Comparison of ENCODE assay signal across 20 cellular contexts in genomic region chr1:44717653-44718052, GRCh38. TPM values are rescaled to one million over a fixed set of nuclear protein-coding genes. Genes with fewer than 3 reads are reported as not detected.
A peak's percentile ranks its signal among the peaks of the same experiment; 100 is the strongest.
DNase-seq lines count a peak whose midpoint lies in the region; ATAC-seq and TF ChIP-seq lines count a peak whose summit lies in the region.
"Had no signal": no experiment of that assay in that cellular context is flagged by ENCODE, and none has a peak within 500 bp of the region (broad histone marks: within the 10 kb centered on the region; RNA-seq: fewer than 3 reads in every experiment).

No MANE protein-coding gene starts in this region.

- no peaks in the 10 kb centered on the region for H3K36me3 ChIP-seq in CD8-positive, alpha-beta T cell (ENCODE audit: insufficient read depth, low read length)
- H3K36me3 ChIP-seq in Loucy (ENCODE audit: insufficient read depth, low read length): no peaks in the 10 kb centered on the region
- H3K36me3 ChIP-seq: esophagus muscularis mucosa, pancreas had no signal

- H3K4me1 ChIP-seq in CD8-positive, alpha-beta T cell (ENCODE audit: insufficient read depth, low read length): peaks cover 69% of the 10 kb centered on the region
- peaks cover 3% of the 10 kb centered on the region for H3K4me1 ChIP-seq in Loucy (ENCODE audit: insufficient read depth, low read length, poor library complexity, severe bottlenecking)

- H3K4me1 Mint-ChIP-seq in CD8-positive, alpha-beta T cell (ENCODE audit: low read depth): peaks cover 65% of the 10 kb centered on the region

- H4K20me1 ChIP-seq in Loucy (ENCODE audit: insufficient read depth, low read length, poor library complexity, severe bottlenecking): no peaks in the 10 kb centered on the region

- no peak overlapping the region for H3K27ac ChIP-seq in CD8-positive, alpha-beta T cell (ENCODE audit: low read depth, low read length)
- H3K27ac ChIP-seq: pancreas, skin epidermis had no signal

- no peaks in the 10 kb centered on the region for H3F3A ChIP-seq in Loucy (ENCODE audit: low read depth)

- no peak for ATAC-seq in CD8-positive, alpha-beta T cell
- ATAC-seq in HG03135 (IDR thresholded peaks at IDR 0.05; ENCODE audit: unreplicated experiment) (no peak), GM21390 (IDR thresholded peaks at IDR 0.05; ENCODE audit: unreplicated experiment) (no peak)
- ATAC-seq: pancreas had no signal

- no peak for DNase-seq in CD8-positive, alpha-beta T cell
- DNase-seq in fibroblast of the aortic adventitia (ENCODE audit: low read depth): peak; percentile 41
- DNase-seq in HT-29 (ENCODE audit: low spot score): no peak
- DNase-seq: amniotic stem cell; Caco-2; caudate nucleus; EL; glutamatergic neuron; H9; NCI-H1436; NCI-H82; pancreas; RPMI8226; stimulated activated CD4-positive, alpha-beta T cell treated with anti-CD3 and anti-CD28 coated beads, Interleukin-4, amount 100 ng/mL, for 1 hour had no signal

- H3K36me3 Mint-ChIP-seq in CD8-positive, alpha-beta T cell: no peaks in the 10 kb centered on the region

- CTCF ChIA-PET in CD8-positive, alpha-beta T cell (lab: Charles Lee): interaction anchor here (0.7 to 5.2 kb wide), 6 partner anchors 9 to 91 kb away, joined by 3 to 46 read pairs (median 4); partner anchors contain the start of genes BTBD19, PLK3 and RNU5D-1

- no peaks in the 10 kb centered on the region for H3K27me3 ChIP-seq in CD8-positive, alpha-beta T cell (ENCODE audit: insufficient read depth, low read length)
- no peaks in the 10 kb centered on the region for H3K27me3 ChIP-seq in Loucy (ENCODE audit: insufficient read depth, low read length, poor library complexity, severe bottlenecking)
- H3K27me3 ChIP-seq: esophagus muscularis mucosa, pancreas had no signal

- no peak overlapping the region for H3K4me2 ChIP-seq in Loucy (ENCODE audit: low read depth, low read length, poor library complexity, severe bottlenecking)

- H2AFZ ChIP-seq in Loucy (ENCODE audit: low read length): 0 out of 2 replicates have a peak overlapping the region, but pooled peaks have one; percentile 33

- POLR2A ChIA-PET in CD8-positive, alpha-beta T cell (lab: Charles Lee): interaction anchor here (1.9 to 3.5 kb wide), 2 partner anchors 12 to 82 kb away, joined by 4 to 15 read pairs; partner anchors contain the start of genes PLK3 and RNU5D-1

- no peak overlapping the region for H3K4me3 ChIP-seq in CD8-positive, alpha-beta T cell (ENCODE audit: low read depth, low read length)
- H3K4me3 ChIP-seq in Loucy (ENCODE audit: low read length, poor library complexity, severe bottlenecking) (no peak overlapping the region), fibroblast of the aortic adventitia (ENCODE audit: low read depth, low read length) (no peak overlapping the region)
- H3K4me3 ChIP-seq: esophagus muscularis mucosa, pancreas, skin epidermis had no signal

- intact Hi-C loops in CD8-positive, alpha-beta T cell (cut with DNase I, micrococcal nuclease): loop anchor here (5.0 kb wide), 3 partner anchors 45 to 775 kb away; partner anchors contain the start of genes ARMH1 (in 1 of the 2), TESK2 (in 1 of the 2) and TMEM53 (in 1 of the 2)

- H3K27me3 Mint-ChIP-seq in CD8-positive, alpha-beta T cell (ENCODE audit: low read depth): no peaks in the 10 kb centered on the region

- no peak overlapping the region for H3K4me3 Mint-ChIP-seq in CD8-positive, alpha-beta T cell
- H3K4me3 Mint-ChIP-seq: H9 had no signal

- TF ChIP-seq CTCF in CD8-positive, alpha-beta T cell (IDR thresholded peaks at IDR 0.05): no peak
- no peak for TF ChIP-seq CTCF in Loucy (conservative IDR thresholded peaks at IDR 0.05; ENCODE audit: low read length)
- TF ChIP-seq CTCF in fibroblast of the aortic adventitia (IDR thresholded peaks at IDR 0.05; ENCODE audit: insufficient read depth, low read length): no peak

- no peaks in the 10 kb centered on the region for H3K9me3 Mint-ChIP-seq in CD8-positive, alpha-beta T cell
- H3K9me3 Mint-ChIP-seq: H9 had no signal

- H3K9ac ChIP-seq in Loucy (ENCODE audit: low read depth, low read length, poor library complexity, severe bottlenecking): no peak overlapping the region

- H3K9me2 ChIP-seq in Loucy (replicated peaks; ENCODE audit: low read depth, low read length): no peaks in the 10 kb centered on the region

- no peaks in the 10 kb centered on the region for H3K79me2 ChIP-seq in Loucy (ENCODE audit: insufficient read depth, low read length)

- peak overlapping the region; percentile 64 for H3K27ac Mint-ChIP-seq in CD8-positive, alpha-beta T cell
- H3K27ac Mint-ChIP-seq: H9 had no signal

- no peaks in the 10 kb centered on the region for H3K9me3 ChIP-seq in CD8-positive, alpha-beta T cell (ENCODE audit: low read length)
- H3K9me3 ChIP-seq in Loucy (ENCODE audit: insufficient read depth, low read depth, low read length): no peaks in the 10 kb centered on the region
- H3K9me3 ChIP-seq: Caco-2, esophagus muscularis mucosa, pancreas had no signal

RNA-seq across cellular contexts. Expression of gene RNU5D-1, which starts 13.3 kb away (rescaled TPM):
- not detected for total RNA-seq in CD8-positive, alpha-beta T cell
- not detected in 2 replicates for total RNA-seq in fibroblast of the aortic adventitia (ENCODE audit: low replicate concordance)
- total RNA-seq in HT-29 (2014; rRNA removed; shearing (Covaris generic)): not detected in 2 replicates
- total RNA-seq: esophagus muscularis mucosa, H9, lower leg skin, pancreas had no signal

RNA-seq across cellular contexts. Expression of gene KIF2C, which starts 22.0 kb away (rescaled TPM):
- under 1 TPM; 0.58 to 0.81 TPM for total RNA-seq in CD8-positive, alpha-beta T cell
- total RNA-seq in fibroblast of the aortic adventitia (ENCODE audit: low replicate concordance): 1.1 and 23.0 TPM in 2 replicates
- total RNA-seq in HT-29 (2014; rRNA removed; shearing (Covaris generic)): 57.1 and 63.1 TPM in 2 replicates

RNA-seq across cellular contexts. Expression of gene ARMH1, which starts 43.1 kb away (rescaled TPM):
- 100 to 1,000 TPM; 117 to 128 TPM for total RNA-seq in CD8-positive, alpha-beta T cell
- 0.41 and 1.7 TPM in 2 replicates for total RNA-seq in fibroblast of the aortic adventitia (ENCODE audit: low replicate concordance)
- 0.15 and 0.99 TPM in 2 replicates for total RNA-seq in HT-29 (2014; rRNA removed; shearing (Covaris generic))
- total RNA-seq: Caco-2 had no signal

RNA-seq across cellular contexts. Expression of gene TMEM53, which starts 43.4 kb away (rescaled TPM):
- 1 to 10 TPM in 1 of 2 experiments, not detected in 1; 1.2 TPM for total RNA-seq in CD8-positive, alpha-beta T cell
- total RNA-seq in fibroblast of the aortic adventitia (ENCODE audit: low replicate concordance): 6.6 and 9.2 TPM in 2 replicates
- total RNA-seq in HT-29 (2014; rRNA removed; shearing (Covaris generic)): 19.5 and 27.5 TPM in 2 replicates

RNA-seq across cellular contexts. Expression of gene RPS8, which starts 57.7 kb away (rescaled TPM):
- total RNA-seq in CD8-positive, alpha-beta T cell: 1,000 to 10,000 TPM; 3,381 to 3,465 TPM
- total RNA-seq in fibroblast of the aortic adventitia (ENCODE audit: low replicate concordance): 894 and 2,421 TPM in 2 replicates
- total RNA-seq in HT-29 (2014; rRNA removed; shearing (Covaris generic)): 1,326 and 1,606 TPM in 2 replicates

Comparison
In these comparisons a context has a peak if more than half of its experiments do, and no peak if none do; other contexts are left out.
1. RNA of gene ARMH1, which starts 43.1 kb away (total RNA-seq): 117 to 128 TPM in CD8-positive, alpha-beta T cell; 0.41 to 1.7 TPM in fibroblast of the aortic adventitia and 0.15 to 0.99 TPM in HT-29; every median in the first group is over 10 times any median in the second.